ENCODE assay signal across 11 cellular contexts in genomic region chr9:94135222-94135621, GRCh38. TPM values are rescaled to one million over a fixed set of nuclear protein-coding genes. Genes with fewer than 3 reads are reported as not detected.
DNase-seq lines count a peak whose midpoint lies in the region; ATAC-seq and TF ChIP-seq lines count a peak whose summit lies in the region.
"Had no signal": no experiment of that assay in that cellular context is flagged by ENCODE, and none has a peak within 500 bp of the region (broad histone marks: within the 10 kb centered on the region; RNA-seq: fewer than 3 reads in every experiment).

No MANE protein-coding gene starts in this region.

- 1 to 4% methylated on average over 3 of the region's 3 CpGs for WGBS in aorta, 2 donors

- H3K4me3 ChIP-seq in fibroblast of lung (replicated peaks in 1 of 4; ENCODE audit: control extremely low read depth in 1 of 4, insufficient read depth in 1 of 4, low read depth in 3 of 4, low read length in 4 of 4) (peak overlapping the region in 1 of 4 experiments; percentile 31), aorta (ENCODE audit: low read length in 2 of 2) (no peak overlapping the region)

- no peaks in the 10 kb centered on the region for H3K36me3 ChIP-seq in fibroblast of lung (ENCODE audit: control insufficient read depth, insufficient read depth, low read length)
- no peaks in the 10 kb centered on the region for H3K36me3 ChIP-seq in aorta (ENCODE audit: control insufficient read depth in 1 of 2, insufficient read depth in 2 of 2, low read length in 1 of 2)

- no peak overlapping the region for H3K4me2 ChIP-seq in fibroblast of lung (ENCODE audit: extremely low read depth, insufficient read depth, low read length)

- H4K20me1 ChIP-seq in fibroblast of lung (ENCODE audit: control insufficient read depth, extremely low read depth, insufficient read depth, low read length), result no peaks in the 10 kb centered on the region

- H3K27me3 ChIP-seq in fibroblast of lung (ENCODE audit: control insufficient read depth, insufficient read depth, low read length) (no peaks in the 10 kb centered on the region), aorta (ENCODE audit: control insufficient read depth in 1 of 2, insufficient read depth in 2 of 2, low read length in 1 of 2) (no peaks in the 10 kb centered on the region)

- H3K27ac ChIP-seq in fibroblast of lung (ENCODE audit: insufficient read depth, low read length) (no peak overlapping the region), aorta (ENCODE audit: low read depth in 1 of 2, low read length in 2 of 2) (peak overlapping the region; percentile 44 to 67)

- intact Hi-C loops in Right ventricle myocardium inferior (cut with DNase I), result loop anchor here (1.0 to 2.0 kb wide), 3 partner anchors 27 to 52 kb away; no protein-coding TSS in a partner anchor
- intact Hi-C loops in cardiac septum (cut with DNase I), result no loop called here
- intact Hi-C loops in aorta (cut with DNase I), result no loop called here

- no peak overlapping the region for H2AFZ ChIP-seq in fibroblast of lung (ENCODE audit: low read length)

- no peak overlapping the region for H3K9ac ChIP-seq in fibroblast of lung (ENCODE audit: insufficient read depth, low read length)

- H3K4me1 ChIP-seq in fibroblast of lung (ENCODE audit: control insufficient read depth, extremely low read depth, insufficient read depth, low read length) (peaks cover 6% of the 10 kb centered on the region), aorta (ENCODE audit: control insufficient read depth in 1 of 2, insufficient read depth in 2 of 2, low read length in 2 of 2) (peaks cover 3 to 8% of the 10 kb centered on the region in 2 donors)

- H3K9me3 ChIP-seq in fibroblast of lung (ENCODE audit: control insufficient read depth, insufficient read depth, low read depth, low read length), result no peaks in the 10 kb centered on the region
- H3K9me3 ChIP-seq in aorta (ENCODE audit: control insufficient read depth, low read length), result no peaks in the 10 kb centered on the region

- TF ChIP-seq CTCF in fibroblast of lung (conservative IDR thresholded peaks at IDR 0.05 in 1 of 2, IDR thresholded peaks at IDR 0.05 in 1 of 2; ENCODE audit: low read depth in 1 of 2, low read length in 2 of 2), result no peak

- DNase-seq in Right ventricle myocardium inferior (ENCODE audit: missing footprints) (no peak), cardiac septum (ENCODE audit: low spot score) (no peak), fibroblast of lung (ENCODE audit: low read depth in 2 of 2) (peak; percentile 90 to 97), non-pigmented ciliary epithelial cell (ENCODE audit: low read depth) (peak; percentile 96), aorta (no peak)
- DNase-seq: activated CD8-positive, alpha-beta memory T cell treated with anti-CD3 and anti-CD28 coated beads, Interleukin-2, amount 50 U/mL, for 4 hours; NCI-H82; T-helper 17 cell had no signal

- H3K79me2 ChIP-seq in fibroblast of lung (ENCODE audit: control insufficient read depth, insufficient read depth, low read length), result no peaks in the 10 kb centered on the region

- ATAC-seq in Right ventricle myocardium inferior (peak; percentile 74), aorta (ENCODE audit: low FRiP score) (peak; percentile 63), GM21526 (IDR thresholded peaks at IDR 0.05; ENCODE audit: low FRiP score, unreplicated experiment) (no peak), GM21723 (IDR thresholded peaks at IDR 0.05; ENCODE audit: unreplicated experiment) (no peak), GM19328 (IDR thresholded peaks at IDR 0.05; ENCODE audit: unreplicated experiment) (no peak)
- ATAC-seq: T-helper 17 cell had no signal

RNA-seq across cellular contexts. Expression of gene PTPDC1, which starts 51.0 kb away (rescaled TPM):
- total RNA-seq in Right ventricle myocardium inferior (8.5 TPM), cardiac septum (14.0 TPM), fibroblast of lung (5.9 and 7.6 TPM in 2 replicates), aorta (10 to 100 TPM; 10.9 to 12.9 TPM)
- polyA plus RNA-seq in fibroblast of lung (3.8 and 4.4 TPM in 2 replicates), aorta (1 to 10 TPM; 4.0 to 7.8 TPM)
- polyA plus RNA-seq in fibroblast of lung (2012), result 2.2 and 2.4 TPM in 2 replicates
- polyA minus RNA-seq in fibroblast of lung (ENCODE audit: low replicate concordance), result 1.2 and 2.6 TPM in 2 replicates

Comparison
In these comparisons a context has a peak if more than half of its experiments do, and no peak if none do; other contexts are left out.
1. ATAC-seq: peak in Right ventricle myocardium inferior (single experiment) and aorta (single experiment); none in GM21526 (single experiment), GM21723 (single experiment) and GM19328 (single experiment).
2. DNase-seq: peak in fibroblast of lung (2 of 2) and non-pigmented ciliary epithelial cell (single experiment); none in Right ventricle myocardium inferior (single experiment), cardiac septum (single experiment) and aorta (0 of 2).